ENCODE assay signal across 20 cellular contexts in genomic region chr5:72541501-72542235, GRCh38. TPM values are rescaled to one million over a fixed set of nuclear protein-coding genes. Genes with fewer than 3 reads are reported as not detected.
DNase-seq lines count a peak whose midpoint lies in the region; ATAC-seq and TF ChIP-seq lines count a peak whose summit lies in the region.
"Had no signal": no experiment of that assay in that cellular context is flagged by ENCODE, and none has a peak within 500 bp of the region (broad histone marks: within the 10 kb centered on the region; RNA-seq: fewer than 3 reads in every experiment).

No MANE protein-coding gene starts in this region.

- no peaks in the 10 kb centered on the region for H3K9me3 ChIP-seq in H9 (ENCODE audit: control insufficient read depth, low read depth, low read length)
- no peaks in the 10 kb centered on the region for H3K9me3 ChIP-seq in skeletal muscle tissue (ENCODE audit: control insufficient read depth in 3 of 3, low read length in 3 of 3)
- H3K9me3 ChIP-seq: thyroid gland had no signal

- H3K9ac ChIP-seq in H9 (ENCODE audit: extremely low read depth, insufficient read length, low read length) (no peak overlapping the region), skeletal muscle tissue (ENCODE audit: low read depth in 1 of 3, low read length in 3 of 3) (peak overlapping the region in 1 of 3 donors; percentile 47)

- H3K27ac ChIP-seq in H9 (ENCODE audit: insufficient read length, low read depth, low read length): no peak overlapping the region
- H3K27ac ChIP-seq in skeletal muscle tissue (ENCODE audit: low read depth, low read length): peak overlapping the region; percentile 28
- H3K27ac ChIP-seq: hepatocyte, thyroid gland had no signal

- DNase-seq in H9 (peak; percentile 42), medulla oblongata (ENCODE audit: extremely low spot score) (peak; percentile 27)
- DNase-seq in activated CD4-positive, alpha-beta memory T cell treated with anti-CD3 and anti-CD28 coated beads, Interleukin-2, amount 10 ng/mL, durations not matched to agents 7 days and 5 days: no peak
- DNase-seq: activated CD4-positive, alpha-beta T cell treated with anti-CD3 and anti-CD28 coated beads, Interleukin-2, amount 50 U/mL, for 1 hour; activated gamma-delta T cell treated with Interleukin-2 at 50 U/mL for 16 hours; DND-41; kidney; mammary epithelial cell; naive B cell; NCI-H1105 treated with DMSO at 0.1 percent for 48 hours; NCI-H526; stimulated activated naive B cell treated with anti-CD40 and anti-IgM and Interleukin-4, amounts not matched to agents 10 μg/mL and 1 μg/mL and 100 μg/mL, for 72 hours; T-helper 1 cell; thyroid gland had no signal

- H3K27me3 ChIP-seq in H9 (ENCODE audit: insufficient read depth, low read length): no peaks in the 10 kb centered on the region
- H3K27me3 ChIP-seq in skeletal muscle tissue (ENCODE audit: control insufficient read depth in 3 of 3, insufficient read depth in 3 of 3, low read length in 3 of 3): no peaks in the 10 kb centered on the region
- H3K27me3 ChIP-seq: hepatocyte, thyroid gland had no signal

- POLR2A ChIA-PET in activated CD4-positive, alpha-beta memory T cell treated with anti-CD3 and anti-CD28 coated beads, Interleukin-2, amount 10 ng/mL, durations not matched to agents 7 days and 5 days (lab: Charles Lee): no interaction called here

- no peak overlapping the region for H4K8ac ChIP-seq in H9 (replicated peaks; ENCODE audit: insufficient read length, low read depth, low read length)

- H3T11ph ChIP-seq in H9 (ENCODE audit: low read length): no peak overlapping the region

- no peaks in the 10 kb centered on the region for H3K79me2 ChIP-seq in H9 (ENCODE audit: insufficient read depth, low read length)
- H3K79me2 ChIP-seq: hepatocyte had no signal

- TF ChIP-seq CTCF in H9 (conservative IDR thresholded peaks at IDR 0.05) (no peak), brain (conservative IDR thresholded peaks at IDR 0.05) (no peak)

- H2BK12ac ChIP-seq in H9 (ENCODE audit: insufficient read length, low read depth, low read length): no peak overlapping the region

- H3K36me3 Mint-ChIP-seq in H9 (ENCODE audit: insufficient read depth in 1 of 3, low read depth in 3 of 3) (peaks cover 0 to 4% (median 0%) of the 10 kb centered on the region in 3 experiments; a peak in 1 of 7 replicates), brain (peaks cover 11% of the 10 kb centered on the region)
- H3K36me3 Mint-ChIP-seq in activated CD4-positive, alpha-beta memory T cell treated with anti-CD3 and anti-CD28 coated beads, Interleukin-2, amount 10 ng/mL, durations not matched to agents 7 days and 5 days (ENCODE audit: low read depth): no peaks in the 10 kb centered on the region
- H3K36me3 Mint-ChIP-seq: stimulated activated naive B cell treated with anti-CD40 and anti-IgM and Interleukin-4, amounts not matched to agents 10 μg/mL and 1 μg/mL and 100 μg/mL, for 72 hours had no signal

- CTCF ChIA-PET in activated CD4-positive, alpha-beta memory T cell treated with anti-CD3 and anti-CD28 coated beads, Interleukin-2, amount 10 ng/mL, durations not matched to agents 7 days and 5 days (lab: Charles Lee): no interaction called here

- H2AFZ ChIP-seq in H9 (ENCODE audit: low read length): peak overlapping the region; percentile 54
- H2AFZ ChIP-seq: hepatocyte had no signal

- no CpG with 5 or more reads among the region's 7 CpGs for WGBS in H9 (ENCODE audit: extremely low coverage, insufficient read length, low lambda C conversion rate)

- H3K9me3 Mint-ChIP-seq in H9: peaks cover 0 to 7% of the 10 kb centered on the region in 2 experiments; a peak in 3 of 5 replicates
- peaks cover 22 to 35% (median 25%) of the 10 kb centered on the region in 5 experiments for H3K9me3 Mint-ChIP-seq in brain
- H3K9me3 Mint-ChIP-seq in activated CD4-positive, alpha-beta memory T cell treated with anti-CD3 and anti-CD28 coated beads, Interleukin-2, amount 10 ng/mL, durations not matched to agents 7 days and 5 days: no peaks in the 10 kb centered on the region

- H3K4me1 ChIP-seq in H9 (ENCODE audit: insufficient read depth, low read length): no peaks in the 10 kb centered on the region
- peaks cover 5 to 16% (median 11%) of the 10 kb centered on the region in 3 donors for H3K4me1 ChIP-seq in skeletal muscle tissue (ENCODE audit: control insufficient read depth in 3 of 3, insufficient read depth in 3 of 3, low read length in 3 of 3)

- no peak overlapping the region for H2BK5ac ChIP-seq in H9 (ENCODE audit: insufficient read length, low read length)

- H3K36me3 ChIP-seq in skeletal muscle tissue (ENCODE audit: control insufficient read depth in 3 of 3, insufficient read depth in 3 of 3, low read length in 3 of 3): no peaks in the 10 kb centered on the region
- H3K36me3 ChIP-seq: thyroid gland had no signal

- no peak overlapping the region for H2BK120ac ChIP-seq in H9 (ENCODE audit: low read depth, low read length, poor library complexity, severe bottlenecking)

- no peak overlapping the region for H2BK20ac ChIP-seq in H9 (ENCODE audit: low read depth, low read length, poor library complexity, severe bottlenecking)

- no peak overlapping the region for H3K4me2 ChIP-seq in H9 (ENCODE audit: insufficient read depth, insufficient read length, low read length)
- H3K4me2 ChIP-seq: hepatocyte had no signal

- H2BK15ac ChIP-seq in H9 (ENCODE audit: low read depth, low read length): no peak overlapping the region

- H3K23me2 ChIP-seq in H9 (ENCODE audit: insufficient read length, low read depth, low read length, poor library complexity, severe bottlenecking): no peaks in the 10 kb centered on the region

- H3K56ac ChIP-seq in H9 (ENCODE audit: insufficient read length, low read depth, low read length): no peak overlapping the region

- H4K91ac ChIP-seq in H9 (ENCODE audit: insufficient read length, low read depth, low read length): no peak overlapping the region

- H3K4ac ChIP-seq in H9 (ENCODE audit: low read depth, low read length): no peak overlapping the region

- H3K4me1 Mint-ChIP-seq in H9: peaks cover 10 to 16% of the 10 kb centered on the region in 2 experiments
- H3K4me1 Mint-ChIP-seq in brain: peaks cover 39% of the 10 kb centered on the region
- no peaks in the 10 kb centered on the region for H3K4me1 Mint-ChIP-seq in activated CD4-positive, alpha-beta memory T cell treated with anti-CD3 and anti-CD28 coated beads, Interleukin-2, amount 10 ng/mL, durations not matched to agents 7 days and 5 days
- H3K4me1 Mint-ChIP-seq: naive B cell had no signal

- H3K23ac ChIP-seq in H9 (ENCODE audit: insufficient read length, low read depth, low read length): no peak overlapping the region

- H3K4me3 Mint-ChIP-seq in H9: no peak overlapping the region
- H3K4me3 Mint-ChIP-seq in brain: peak overlapping the region in 2 of 5 experiments; percentile 36 to 43
- H3K4me3 Mint-ChIP-seq in activated CD4-positive, alpha-beta memory T cell treated with anti-CD3 and anti-CD28 coated beads, Interleukin-2, amount 10 ng/mL, durations not matched to agents 7 days and 5 days: no peak overlapping the region
- H3K4me3 Mint-ChIP-seq: naive B cell; stimulated activated naive B cell treated with anti-CD40 and anti-IgM and Interleukin-4, amounts not matched to agents 10 μg/mL and 1 μg/mL and 100 μg/mL, for 72 hours had no signal

- no peak overlapping the region for H2AK5ac ChIP-seq in H9 (ENCODE audit: insufficient read length, low read length)

- H3K4me3 ChIP-seq in skeletal muscle tissue (ENCODE audit: low read length in 3 of 3): peak overlapping the region in 2 of 3 donors; percentile 2 to 6
- H3K4me3 ChIP-seq: hepatocyte, thyroid gland had no signal

- peaks cover 2% of the 10 kb centered on the region; the same call in 1 of the 2 replicates for H3K27me3 Mint-ChIP-seq in H9 (ENCODE audit: low read depth)
- peaks cover 7% of the 10 kb centered on the region for H3K27me3 Mint-ChIP-seq in brain
- peaks cover 5% of the 10 kb centered on the region for H3K27me3 Mint-ChIP-seq in activated CD4-positive, alpha-beta memory T cell treated with anti-CD3 and anti-CD28 coated beads, Interleukin-2, amount 10 ng/mL, durations not matched to agents 7 days and 5 days

- no peak overlapping the region for H4K5ac ChIP-seq in H9 (ENCODE audit: insufficient read length, low read depth, low read length)

- H3K18ac ChIP-seq in H9 (ENCODE audit: insufficient read length, low read depth, low read length): no peak overlapping the region

- H3K27ac Mint-ChIP-seq in H9: no peak overlapping the region
- peak overlapping the region in 4 of 5 experiments; percentile 35 to 73 (median 55) for H3K27ac Mint-ChIP-seq in brain
- no peak overlapping the region for H3K27ac Mint-ChIP-seq in activated CD4-positive, alpha-beta memory T cell treated with anti-CD3 and anti-CD28 coated beads, Interleukin-2, amount 10 ng/mL, durations not matched to agents 7 days and 5 days
- H3K27ac Mint-ChIP-seq: stimulated activated naive B cell treated with anti-CD40 and anti-IgM and Interleukin-4, amounts not matched to agents 10 μg/mL and 1 μg/mL and 100 μg/mL, for 72 hours had no signal

- H3K14ac ChIP-seq in H9 (ENCODE audit: insufficient read depth, low read length): peak overlapping the region; percentile 50; the same call in 1 of the 2 replicates

- no peaks in the 10 kb centered on the region for H4K20me1 ChIP-seq in H9 (ENCODE audit: control insufficient read depth, insufficient read depth, insufficient read length)

- H3K79me1 ChIP-seq in H9 (ENCODE audit: insufficient read depth, low read depth, low read length, poor library complexity, severe bottlenecking): no peaks in the 10 kb centered on the region

- ATAC-seq in GM18907 (IDR thresholded peaks at IDR 0.05; ENCODE audit: unreplicated experiment) (no peak), HG03045 (IDR thresholded peaks at IDR 0.05; ENCODE audit: unreplicated experiment) (no peak)
- ATAC-seq: stimulated activated naive B cell treated with anti-CD40 and anti-IgM and Interleukin-4, amounts not matched to agents 10 μg/mL and 1 μg/mL and 100 μg/mL, for 72 hours had no signal

RNA-seq across cellular contexts. Expression of gene ZNF366, which starts 34.5 kb away (rescaled TPM):
- total RNA-seq in H9 (2021) (not detected in 2 replicates), skeletal muscle tissue (1.6 TPM)
- polyA plus RNA-seq in brain (ENCODE audit: insufficient read depth, low read depth, low replicate concordance): 1.6 TPM
- not detected for total RNA-seq in activated CD4-positive, alpha-beta memory T cell treated with anti-CD3 and anti-CD28 coated beads, Interleukin-2, amount 10 ng/mL, durations not matched to agents 7 days and 5 days
- total RNA-seq: HT1080, mammary epithelial cell had no signal
- polyA plus RNA-seq: hepatocyte, mammary epithelial cell had no signal

Comparison
In these comparisons a context has a peak if more than half of its experiments do, and no peak if none do; other contexts are left out.
1. H3K27ac Mint-ChIP-seq: peak in brain (4 of 5); none in H9 (0 of 3) and activated CD4-positive, alpha-beta memory T cell treated with anti-CD3 and anti-CD28 coated beads, Interleukin-2, amount 10 ng/mL, durations not matched to agents 7 days and 5 days (single experiment).